In the genomic region with DNA sequence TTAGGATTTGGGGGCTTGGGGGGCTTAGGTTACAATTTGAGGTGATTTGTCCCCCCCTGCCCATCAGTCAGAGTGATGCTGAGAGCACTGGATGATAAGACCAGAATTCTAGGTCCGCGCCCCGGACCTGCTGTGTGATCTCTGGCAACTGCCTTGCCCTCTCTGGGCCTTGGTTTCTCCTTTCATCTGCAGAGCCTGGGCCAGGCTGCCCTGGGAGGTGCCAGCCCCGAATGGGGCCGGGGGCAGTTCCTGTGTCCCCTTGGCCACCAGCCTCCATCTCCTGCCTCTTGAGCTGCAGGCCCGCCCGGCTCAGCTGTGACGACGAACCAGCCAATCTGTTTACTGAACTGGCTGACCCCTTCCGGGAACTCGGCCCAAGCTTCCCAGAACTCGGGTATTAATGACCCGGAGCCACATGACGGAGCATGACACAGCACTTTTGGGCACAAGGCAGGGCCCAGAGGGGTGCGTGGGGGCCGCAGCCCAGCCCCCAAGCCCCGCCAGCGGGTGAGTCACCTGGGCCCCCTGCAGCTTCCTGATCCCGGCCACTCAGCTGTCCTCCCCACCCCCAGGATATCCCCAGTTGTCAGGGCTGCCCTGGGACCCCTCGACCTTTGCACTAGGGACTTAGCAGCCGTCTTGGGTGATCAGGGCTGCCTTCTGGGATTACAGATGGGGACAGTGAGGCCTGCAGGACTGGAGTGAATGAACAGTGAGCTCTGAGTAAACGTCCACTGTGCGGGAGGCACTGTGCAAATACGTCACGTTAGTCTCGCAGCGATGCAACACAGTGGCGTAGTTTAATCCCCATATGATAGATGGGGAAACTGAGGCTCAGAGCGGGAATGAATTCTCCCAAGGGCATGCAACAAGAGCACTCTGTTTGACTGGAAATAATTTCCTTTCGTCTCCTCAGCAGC, we compare ENCODE assay signal across 1 cellular context.
TF ChIP-seq lines count a peak whose summit lies in the region.

No MANE protein-coding gene starts in this region.

TF ChIP-seq in A549, 52 proteins besides CTCF, POLR2A, EP300 and RAD21 (continued from another document):
- TF ChIP-seq, protein P1, sequence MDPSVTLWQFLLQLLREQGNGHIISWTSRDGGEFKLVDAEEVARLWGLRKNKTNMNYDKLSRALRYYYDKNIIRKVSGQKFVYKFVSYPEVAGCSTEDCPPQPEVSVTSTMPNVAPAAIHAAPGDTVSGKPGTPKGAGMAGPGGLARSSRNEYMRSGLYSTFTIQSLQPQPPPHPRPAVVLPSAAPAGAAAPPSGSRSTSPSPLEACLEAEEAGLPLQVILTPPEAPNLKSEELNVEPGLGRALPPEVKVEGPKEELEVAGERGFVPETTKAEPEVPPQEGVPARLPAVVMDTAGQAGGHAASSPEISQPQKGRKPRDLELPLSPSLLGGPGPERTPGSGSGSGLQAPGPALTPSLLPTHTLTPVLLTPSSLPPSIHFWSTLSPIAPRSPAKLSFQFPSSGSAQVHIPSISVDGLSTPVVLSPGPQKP (IDR thresholded peaks at IDR 0.05; ENCODE audit: low read depth, low read length), result no peak
- no peak for TF ChIP-seq RFX5 (IDR thresholded peaks at IDR 0.05)
- TF ChIP-seq SREBF2 (IDR thresholded peaks at IDR 0.05), result no peak
- TF ChIP-seq JUNB (IDR thresholded peaks at IDR 0.05), result peak; percentile 73
- TF ChIP-seq RCOR1 (IDR thresholded peaks at IDR 0.05; ENCODE audit: low read depth, low read length), result no peak
- peak; percentile 60; the same call in 1 of the 2 replicates for TF ChIP-seq HDAC2 (IDR thresholded peaks at IDR 0.05)
- no peak for TF ChIP-seq PHF8 (IDR thresholded peaks at IDR 0.05; ENCODE audit: borderline replicate concordance, low read depth)
- TF ChIP-seq, protein P2, sequence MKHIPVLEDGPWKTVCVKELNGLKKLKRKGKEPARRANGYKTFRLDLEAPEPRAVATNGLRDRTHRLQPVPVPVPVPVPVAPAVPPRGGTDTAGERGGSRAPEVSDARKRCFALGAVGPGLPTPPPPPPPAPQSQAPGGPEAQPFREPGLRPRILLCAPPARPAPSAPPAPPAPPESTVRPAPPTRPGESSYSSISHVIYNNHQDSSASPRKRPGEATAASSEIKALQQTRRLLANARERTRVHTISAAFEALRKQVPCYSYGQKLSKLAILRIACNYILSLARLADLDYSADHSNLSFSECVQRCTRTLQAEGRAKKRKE (CRISPR knock-in tag; IDR thresholded peaks at IDR 0.05; ENCODE audit: low read depth), result peak; percentile 72
- peak; percentile 63; the same call in 1 of the 2 replicates for TF ChIP-seq NPAS2 (CRISPR knock-in tag; IDR thresholded peaks at IDR 0.05; ENCODE audit: borderline replicate concordance)
- peak; percentile 69; the same call in 1 of the 2 replicates for TF ChIP-seq ZSCAN20 (CRISPR knock-in tag; IDR thresholded peaks at IDR 0.05)
- TF ChIP-seq, protein P3, sequence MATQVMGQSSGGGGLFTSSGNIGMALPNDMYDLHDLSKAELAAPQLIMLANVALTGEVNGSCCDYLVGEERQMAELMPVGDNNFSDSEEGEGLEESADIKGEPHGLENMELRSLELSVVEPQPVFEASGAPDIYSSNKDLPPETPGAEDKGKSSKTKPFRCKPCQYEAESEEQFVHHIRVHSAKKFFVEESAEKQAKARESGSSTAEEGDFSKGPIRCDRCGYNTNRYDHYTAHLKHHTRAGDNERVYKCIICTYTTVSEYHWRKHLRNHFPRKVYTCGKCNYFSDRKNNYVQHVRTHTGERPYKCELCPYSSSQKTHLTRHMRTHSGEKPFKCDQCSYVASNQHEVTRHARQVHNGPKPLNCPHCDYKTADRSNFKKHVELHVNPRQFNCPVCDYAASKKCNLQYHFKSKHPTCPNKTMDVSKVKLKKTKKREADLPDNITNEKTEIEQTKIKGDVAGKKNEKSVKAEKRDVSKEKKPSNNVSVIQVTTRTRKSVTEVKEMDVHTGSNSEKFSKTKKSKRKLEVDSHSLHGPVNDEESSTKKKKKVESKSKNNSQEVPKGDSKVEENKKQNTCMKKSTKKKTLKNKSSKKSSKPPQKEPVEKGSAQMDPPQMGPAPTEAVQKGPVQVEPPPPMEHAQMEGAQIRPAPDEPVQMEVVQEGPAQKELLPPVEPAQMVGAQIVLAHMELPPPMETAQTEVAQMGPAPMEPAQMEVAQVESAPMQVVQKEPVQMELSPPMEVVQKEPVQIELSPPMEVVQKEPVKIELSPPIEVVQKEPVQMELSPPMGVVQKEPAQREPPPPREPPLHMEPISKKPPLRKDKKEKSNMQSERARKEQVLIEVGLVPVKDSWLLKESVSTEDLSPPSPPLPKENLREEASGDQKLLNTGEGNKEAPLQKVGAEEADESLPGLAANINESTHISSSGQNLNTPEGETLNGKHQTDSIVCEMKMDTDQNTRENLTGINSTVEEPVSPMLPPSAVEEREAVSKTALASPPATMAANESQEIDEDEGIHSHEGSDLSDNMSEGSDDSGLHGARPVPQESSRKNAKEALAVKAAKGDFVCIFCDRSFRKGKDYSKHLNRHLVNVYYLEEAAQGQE (IDR thresholded peaks at IDR 0.05), result no peak
- TF ChIP-seq MAFK (IDR thresholded peaks at IDR 0.05; ENCODE audit: partially characterized antibody), result peak; percentile 100
- TF ChIP-seq HOXA7 (CRISPR knock-in tag; IDR thresholded peaks at IDR 0.05), result peak; percentile 71; the same call in 1 of the 2 replicates
- no peak for TF ChIP-seq KDM5A (IDR thresholded peaks at IDR 0.05)
- peak; percentile 74; the same call in 1 of the 2 replicates for TF ChIP-seq FOXS1 (CRISPR knock-in tag; IDR thresholded peaks at IDR 0.05)
- peak; percentile 57 for TF ChIP-seq MYC (IDR thresholded peaks at IDR 0.05; ENCODE audit: borderline replicate concordance, low read length)
- peak; percentile 85 for TF ChIP-seq TP53 (CRISPR knock-in tag; IDR thresholded peaks at IDR 0.05)
- peak; percentile 83 for TF ChIP-seq FOSL2 (IDR thresholded peaks at IDR 0.05)
- peak; percentile 98 for TF ChIP-seq FOSL2 (CRISPR knock-in tag; IDR thresholded peaks at IDR 0.05)
- peak; percentile 90 for TF ChIP-seq HOXB5 (CRISPR knock-in tag; IDR thresholded peaks at IDR 0.05)
- no peak for TF ChIP-seq ZC3H11A (IDR thresholded peaks at IDR 0.05)
- TF ChIP-seq MAZ (IDR thresholded peaks at IDR 0.05; ENCODE audit: borderline replicate concordance, low read depth, low read length), result 0 out of 2 replicates have a peak, but pooled peaks have one; percentile 55
- TF ChIP-seq FOSB (CRISPR knock-in tag; IDR thresholded peaks at IDR 0.05), result peak; percentile 71
- TF ChIP-seq ZFP36 (IDR thresholded peaks at IDR 0.05; ENCODE audit: borderline replicate concordance, partially characterized antibody), result peak; percentile 98
- TF ChIP-seq EHF (CRISPR knock-in tag; IDR thresholded peaks at IDR 0.05), result peak; percentile 90
- no peak for TF ChIP-seq BHLHE40 (IDR thresholded peaks at IDR 0.05; ENCODE audit: low read depth, low read length)
- TF ChIP-seq, protein P4, sequence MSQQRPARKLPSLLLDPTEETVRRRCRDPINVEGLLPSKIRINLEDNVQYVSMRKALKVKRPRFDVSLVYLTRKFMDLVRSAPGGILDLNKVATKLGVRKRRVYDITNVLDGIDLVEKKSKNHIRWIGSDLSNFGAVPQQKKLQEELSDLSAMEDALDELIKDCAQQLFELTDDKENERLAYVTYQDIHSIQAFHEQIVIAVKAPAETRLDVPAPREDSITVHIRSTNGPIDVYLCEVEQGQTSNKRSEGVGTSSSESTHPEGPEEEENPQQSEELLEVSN (IDR thresholded peaks at IDR 0.05; ENCODE audit: borderline replicate concordance, low read depth), result peak; percentile 81
- TF ChIP-seq ESRRA (IDR thresholded peaks at IDR 0.05; ENCODE audit: borderline replicate concordance, low read length), result no peak
- TF ChIP-seq EHMT2 (IDR thresholded peaks at IDR 0.05; ENCODE audit: low read depth), result no peak
- TF ChIP-seq JUN (IDR thresholded peaks at IDR 0.05), result peak; percentile 96 to 97
- TF ChIP-seq CHD2 (IDR thresholded peaks at IDR 0.05; ENCODE audit: low read length, partially characterized antibody), result peak; percentile 71
- TF ChIP-seq RNF2 (IDR thresholded peaks at IDR 0.05; ENCODE audit: borderline replicate concordance, low read depth), result no peak
- peak; percentile 78; the same call in 1 of the 2 replicates for TF ChIP-seq GATA3 (IDR thresholded peaks at IDR 0.05; ENCODE audit: borderline replicate concordance)
- TF ChIP-seq HOXB13 (CRISPR knock-in tag; IDR thresholded peaks at IDR 0.05; ENCODE audit: low read depth), result peak; percentile 93
- no peak for TF ChIP-seq NR3C1 (IDR thresholded peaks at IDR 0.05)
- TF ChIP-seq KDM1A (IDR thresholded peaks at IDR 0.05; ENCODE audit: low read depth), result peak; percentile 88
- peak; percentile 82; the same call in 1 of the 2 replicates for TF ChIP-seq HEYL (CRISPR knock-in tag; IDR thresholded peaks at IDR 0.05)
- peak; percentile 71; the same call in 1 of the 2 replicates for TF ChIP-seq CHD4 (IDR thresholded peaks at IDR 0.05; ENCODE audit: borderline replicate concordance)
- TF ChIP-seq CBX8 (IDR thresholded peaks at IDR 0.05), result no peak
- TF ChIP-seq SMC3 (IDR thresholded peaks at IDR 0.05), result peak; percentile 58; the same call in 2 of the 3 replicates
- TF ChIP-seq, protein P5, sequence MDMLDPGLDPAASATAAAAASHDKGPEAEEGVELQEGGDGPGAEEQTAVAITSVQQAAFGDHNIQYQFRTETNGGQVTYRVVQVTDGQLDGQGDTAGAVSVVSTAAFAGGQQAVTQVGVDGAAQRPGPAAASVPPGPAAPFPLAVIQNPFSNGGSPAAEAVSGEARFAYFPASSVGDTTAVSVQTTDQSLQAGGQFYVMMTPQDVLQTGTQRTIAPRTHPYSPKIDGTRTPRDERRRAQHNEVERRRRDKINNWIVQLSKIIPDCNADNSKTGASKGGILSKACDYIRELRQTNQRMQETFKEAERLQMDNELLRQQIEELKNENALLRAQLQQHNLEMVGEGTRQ (IDR thresholded peaks at IDR 0.05), result peak; percentile 54; the same call in 1 of the 2 replicates
- TF ChIP-seq CBX2 (IDR thresholded peaks at IDR 0.05; ENCODE audit: borderline replicate concordance, low read depth), result no peak
- peak; percentile 100 for TF ChIP-seq NFE2L2 (conservative IDR thresholded peaks at IDR 0.05; ENCODE audit: low read length)
- no peak for TF ChIP-seq POLR2AphosphoS2 (conservative IDR thresholded peaks at IDR 0.05; ENCODE audit: low read length)
- TF ChIP-seq, protein P6, sequence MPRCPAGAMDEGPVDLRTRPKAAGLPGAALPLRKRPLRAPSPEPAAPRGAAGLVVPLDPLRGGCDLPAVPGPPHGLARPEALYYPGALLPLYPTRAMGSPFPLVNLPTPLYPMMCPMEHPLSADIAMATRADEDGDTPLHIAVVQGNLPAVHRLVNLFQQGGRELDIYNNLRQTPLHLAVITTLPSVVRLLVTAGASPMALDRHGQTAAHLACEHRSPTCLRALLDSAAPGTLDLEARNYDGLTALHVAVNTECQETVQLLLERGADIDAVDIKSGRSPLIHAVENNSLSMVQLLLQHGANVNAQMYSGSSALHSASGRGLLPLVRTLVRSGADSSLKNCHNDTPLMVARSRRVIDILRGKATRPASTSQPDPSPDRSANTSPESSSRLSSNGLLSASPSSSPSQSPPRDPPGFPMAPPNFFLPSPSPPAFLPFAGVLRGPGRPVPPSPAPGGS (IDR thresholded peaks at IDR 0.05), result 0 out of 3 replicates have a peak, but pooled peaks have one; percentile 73
- TF ChIP-seq, protein P7, sequence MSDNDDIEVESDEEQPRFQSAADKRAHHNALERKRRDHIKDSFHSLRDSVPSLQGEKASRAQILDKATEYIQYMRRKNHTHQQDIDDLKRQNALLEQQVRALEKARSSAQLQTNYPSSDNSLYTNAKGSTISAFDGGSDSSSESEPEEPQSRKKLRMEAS (IDR thresholded peaks at IDR 0.05), result peak; percentile 95
- TF ChIP-seq TFCP2L1 (CRISPR knock-in tag; IDR thresholded peaks at IDR 0.05), result 0 out of 2 replicates have a peak, but pooled peaks have one; percentile 33
- TF ChIP-seq RARB (CRISPR knock-in tag; IDR thresholded peaks at IDR 0.05), result peak; percentile 90; the same call in 1 of the 2 replicates
